18 cellular contexts compared by ENCODE assay signal in the genomic region with DNA sequence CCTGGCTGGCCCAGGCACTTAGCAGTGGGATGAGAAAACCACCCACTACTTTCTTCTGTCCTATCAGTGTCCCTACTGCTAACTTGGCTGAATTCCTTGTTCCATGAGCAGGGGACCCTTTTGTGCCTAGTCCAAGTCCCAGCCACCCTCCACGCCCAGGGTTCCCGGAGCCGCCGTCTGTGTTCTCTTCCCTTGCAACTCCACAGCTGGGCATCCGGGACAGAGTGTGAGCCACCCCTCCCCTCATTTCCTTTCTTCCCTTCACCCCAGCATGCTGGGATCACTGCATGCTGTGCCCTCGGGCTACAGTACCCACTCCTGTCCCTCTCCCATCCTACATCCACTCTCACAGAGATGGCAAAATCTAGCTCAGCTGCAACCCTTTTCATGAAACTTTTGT. TPM values are rescaled to one million over a fixed set of nuclear protein-coding genes. Genes with fewer than 3 reads are reported as not detected.
DNase-seq lines count a peak whose midpoint lies in the region; TF ChIP-seq lines count a peak whose summit lies in the region.
"Had no signal": no experiment of that assay in that cellular context is flagged by ENCODE, and none has a peak within 500 bp of the region (broad histone marks: within the 10 kb centered on the region; RNA-seq: fewer than 3 reads in every experiment).

No MANE protein-coding gene starts in this region.

- DNase-seq in Caco-2 (no peak), NCI-H69 (lab: John Stamatoyannopoulos, UW) (peak; percentile 83), hepatocyte (ENCODE audit: low spot score) (no peak), osteoblast (ENCODE audit: insufficient read length, low spot score, missing footprints) (peak; percentile 3), UCSD-AML1 (lab: John Stamatoyannopoulos, UW; ENCODE audit: unreplicated experiment) (no peak), iPS-NIHi11 (ENCODE audit: low spot score) (no peak), AG08396 (ENCODE audit: low spot score) (no peak)
- DNase-seq in activated naive CD8-positive, alpha-beta T cell treated with anti-CD3 and anti-CD28 coated beads for 36 hours: no peak
- DNase-seq: activated CD4-positive, alpha-beta T cell treated with anti-CD3 and anti-CD28 coated beads for 48 hours; activated naive CD4-positive, alpha-beta T cell treated with Interleukin-2 at 50 U/mL for 16 hours; activated T-cell treated with anti-CD3 and anti-CD28 coated beads, Interleukin-2, amount 50 U/mL, for 72 hours; CD4-positive, CD25-positive, alpha-beta regulatory T cell; mammary epithelial cell; NCI-H146; RPMI8226; T-helper 17 cell; testis had no signal

- H3K4me2 ChIP-seq in hepatocyte: no peak overlapping the region
- H3K4me2 ChIP-seq in osteoblast (ENCODE audit: insufficient read depth, low read length): no peak overlapping the region

- peaks cover 15% of the 10 kb centered on the region for H3K36me3 Mint-ChIP-seq in Caco-2 (ENCODE audit: insufficient read depth, unreplicated experiment)
- H3K36me3 Mint-ChIP-seq in activated naive CD8-positive, alpha-beta T cell treated with anti-CD3 and anti-CD28 coated beads for 36 hours: peaks cover 4% of the 10 kb centered on the region
- H3K36me3 Mint-ChIP-seq: CD4-positive, CD25-positive, alpha-beta regulatory T cell; stimulated activated effector memory CD8-positive, alpha-beta T cell treated with anti-CD3 and anti-CD28 coated beads, Interleukin-12 subunit alpha, Interleukin-12 subunit beta, amount 100 ng/mL, for 72 hours had no signal

- H3K27me3 ChIP-seq in Caco-2 (replicated peaks; ENCODE audit: control insufficient read depth, insufficient read depth, low read length) (no peaks in the 10 kb centered on the region), hepatocyte (no peaks in the 10 kb centered on the region), osteoblast (ENCODE audit: insufficient read depth, low read length) (no peaks in the 10 kb centered on the region)
- H3K27me3 ChIP-seq: testis had no signal

- no peaks in the 10 kb centered on the region for H3K9me2 ChIP-seq in hepatocyte (replicated peaks; ENCODE audit: insufficient read depth)

- peak overlapping the region; percentile 90 for H3K27ac Mint-ChIP-seq in Caco-2 (ENCODE audit: unreplicated experiment)
- H3K27ac Mint-ChIP-seq in activated naive CD8-positive, alpha-beta T cell treated with anti-CD3 and anti-CD28 coated beads for 36 hours: no peak overlapping the region
- H3K27ac Mint-ChIP-seq: activated T-cell treated with anti-CD3 and anti-CD28 coated beads, Interleukin-2, amount 50 U/mL, for 72 hours; stimulated activated effector memory CD8-positive, alpha-beta T cell treated with anti-CD3 and anti-CD28 coated beads, Interleukin-12 subunit alpha, Interleukin-12 subunit beta, amount 100 ng/mL, for 72 hours; T-helper 17 cell had no signal

- H3K36me3 ChIP-seq in Caco-2 (ENCODE audit: control insufficient read depth, insufficient read depth, low read length) (no peaks in the 10 kb centered on the region), hepatocyte (replicated peaks; ENCODE audit: insufficient read depth, low read depth) (no peaks in the 10 kb centered on the region), osteoblast (ENCODE audit: insufficient read depth, low read length) (no peaks in the 10 kb centered on the region)

- peak overlapping the region; percentile 50 for H3K4me3 Mint-ChIP-seq in Caco-2 (ENCODE audit: unreplicated experiment)
- H3K4me3 Mint-ChIP-seq in activated naive CD8-positive, alpha-beta T cell treated with anti-CD3 and anti-CD28 coated beads for 36 hours: no peak overlapping the region
- H3K4me3 Mint-ChIP-seq: activated T-cell treated with anti-CD3 and anti-CD28 coated beads, Interleukin-2, amount 50 U/mL, for 72 hours; CD4-positive, CD25-positive, alpha-beta regulatory T cell; stimulated activated effector memory CD8-positive, alpha-beta T cell treated with anti-CD3 and anti-CD28 coated beads, Interleukin-12 subunit alpha, Interleukin-12 subunit beta, amount 100 ng/mL, for 72 hours; T-helper 17 cell had no signal

- 78% methylated on average over 6 of the region's 6 CpGs for WGBS in hepatocyte (ENCODE audit: low lambda C conversion rate, missing lambda C conversion rate)

- H3K27ac ChIP-seq in hepatocyte: peak overlapping the region; percentile 21
- no peak overlapping the region for H3K27ac ChIP-seq in osteoblast (ENCODE audit: low read depth, low read length)
- H3K27ac ChIP-seq: testis had no signal

- H3K79me2 ChIP-seq in hepatocyte (no peaks in the 10 kb centered on the region), osteoblast (ENCODE audit: insufficient read depth, low read length) (no peaks in the 10 kb centered on the region)

- peaks cover 21% of the 10 kb centered on the region for H3K9me3 ChIP-seq in Caco-2
- H3K9me3 ChIP-seq in hepatocyte (ENCODE audit: low read depth): peaks cover 6% of the 10 kb centered on the region
- H3K9me3 ChIP-seq in osteoblast (ENCODE audit: low read depth, low read length): no peaks in the 10 kb centered on the region
- H3K9me3 ChIP-seq: testis had no signal

- POLR2A ChIA-PET in Caco-2 (lab: Charles Lee): no interaction called here

- CTCF ChIA-PET in Caco-2 (lab: Charles Lee): no interaction called here

- H2AFZ ChIP-seq in hepatocyte (no peak overlapping the region), osteoblast (ENCODE audit: low read length) (no peak overlapping the region)

- H3K9me3 Mint-ChIP-seq in Caco-2 (ENCODE audit: unreplicated experiment): peaks cover 25% of the 10 kb centered on the region
- peaks cover 11% of the 10 kb centered on the region for H3K9me3 Mint-ChIP-seq in activated naive CD8-positive, alpha-beta T cell treated with anti-CD3 and anti-CD28 coated beads for 36 hours

- no peaks in the 10 kb centered on the region for H3K27me3 Mint-ChIP-seq in Caco-2 (ENCODE audit: insufficient read depth, unreplicated experiment)
- peaks cover 14% of the 10 kb centered on the region for H3K27me3 Mint-ChIP-seq in activated naive CD8-positive, alpha-beta T cell treated with anti-CD3 and anti-CD28 coated beads for 36 hours

- intact Hi-C loops in Caco-2 (cut with micrococcal nuclease; ENCODE audit: unreplicated experiment): no loop called here

- H4K20me1 ChIP-seq in hepatocyte (ENCODE audit: insufficient read depth, poor library complexity, severe bottlenecking) (no peaks in the 10 kb centered on the region), osteoblast (ENCODE audit: insufficient read depth, low read length) (no peaks in the 10 kb centered on the region)

- BruUV-seq in Caco-2 (replicated peaks; lab: Mats Ljungman, UMichigan): no TSS peak

- H3K4me1 ChIP-seq in Caco-2 (peaks cover 23% of the 10 kb centered on the region), hepatocyte (ENCODE audit: insufficient read depth) (no peaks in the 10 kb centered on the region), osteoblast (ENCODE audit: insufficient read depth, low read length) (no peaks in the 10 kb centered on the region)
- H3K4me1 ChIP-seq: testis had no signal

- H3K4me1 Mint-ChIP-seq in Caco-2 (ENCODE audit: low read depth, unreplicated experiment): peaks cover 16% of the 10 kb centered on the region
- H3K4me1 Mint-ChIP-seq in activated naive CD8-positive, alpha-beta T cell treated with anti-CD3 and anti-CD28 coated beads for 36 hours: no peaks in the 10 kb centered on the region
- H3K4me1 Mint-ChIP-seq: CD4-positive, CD25-positive, alpha-beta regulatory T cell; stimulated activated effector memory CD8-positive, alpha-beta T cell treated with anti-CD3 and anti-CD28 coated beads, Interleukin-12 subunit alpha, Interleukin-12 subunit beta, amount 100 ng/mL, for 72 hours; T-helper 17 cell had no signal

- no peak overlapping the region for H3K4me3 ChIP-seq in Caco-2 (ENCODE audit: low read depth, low read length)
- H3K4me3 ChIP-seq in hepatocyte: no peak overlapping the region
- no peak overlapping the region for H3K4me3 ChIP-seq in osteoblast (ENCODE audit: insufficient read depth, low read length)
- H3K4me3 ChIP-seq: testis had no signal

- TF ChIP-seq CTCF in Caco-2 (IDR thresholded peaks at IDR 0.05; ENCODE audit: insufficient read depth in 1 of 2, low read depth in 1 of 2, low read length in 1 of 2, severe bottlenecking in 1 of 2, unreplicated experiment in 1 of 2): no peak
- TF ChIP-seq CTCF in hepatocyte (IDR thresholded peaks at IDR 0.05; ENCODE audit: poor library complexity): no peak
- TF ChIP-seq CTCF in osteoblast (IDR thresholded peaks at IDR 0.05; ENCODE audit: extremely low read depth, low read depth, low read length): no peak

RNA-seq across cellular contexts. Expression of a gene that starts 44.6 kb away (rescaled TPM):
- 2.4 and 3.7 TPM in 2 replicates for total RNA-seq in Caco-2 (2022)
- total RNA-seq in hepatocyte: 2.4 and 4.5 TPM in 2 replicates
- 0.82 and 0.90 TPM in 2 replicates for polyA plus RNA-seq in hepatocyte
- under 0.01 and 0.29 TPM in 2 replicates for total RNA-seq in osteoblast
- total RNA-seq in activated naive CD8-positive, alpha-beta T cell treated with anti-CD3 and anti-CD28 coated beads for 36 hours: not detected
- total RNA-seq: CD4-positive, CD25-positive, alpha-beta regulatory T cell; T-helper 17 cell had no signal
- polyA plus RNA-seq: CD4-positive, CD25-positive, alpha-beta regulatory T cell; mammary epithelial cell had no signal

Comparison
In these comparisons a context has a peak if more than half of its experiments do, and no peak if none do; other contexts are left out.
1. DNase-seq: peak in NCI-H69 (single experiment) and osteoblast (single experiment); none in Caco-2 (0 of 2), hepatocyte (single experiment), UCSD-AML1 (single experiment), iPS-NIHi11 (single experiment), AG08396 (single experiment) and activated naive CD8-positive, alpha-beta T cell treated with anti-CD3 and anti-CD28 coated beads for 36 hours (single experiment).